8 cellular contexts compared by ENCODE assay signal in the genomic region with DNA sequence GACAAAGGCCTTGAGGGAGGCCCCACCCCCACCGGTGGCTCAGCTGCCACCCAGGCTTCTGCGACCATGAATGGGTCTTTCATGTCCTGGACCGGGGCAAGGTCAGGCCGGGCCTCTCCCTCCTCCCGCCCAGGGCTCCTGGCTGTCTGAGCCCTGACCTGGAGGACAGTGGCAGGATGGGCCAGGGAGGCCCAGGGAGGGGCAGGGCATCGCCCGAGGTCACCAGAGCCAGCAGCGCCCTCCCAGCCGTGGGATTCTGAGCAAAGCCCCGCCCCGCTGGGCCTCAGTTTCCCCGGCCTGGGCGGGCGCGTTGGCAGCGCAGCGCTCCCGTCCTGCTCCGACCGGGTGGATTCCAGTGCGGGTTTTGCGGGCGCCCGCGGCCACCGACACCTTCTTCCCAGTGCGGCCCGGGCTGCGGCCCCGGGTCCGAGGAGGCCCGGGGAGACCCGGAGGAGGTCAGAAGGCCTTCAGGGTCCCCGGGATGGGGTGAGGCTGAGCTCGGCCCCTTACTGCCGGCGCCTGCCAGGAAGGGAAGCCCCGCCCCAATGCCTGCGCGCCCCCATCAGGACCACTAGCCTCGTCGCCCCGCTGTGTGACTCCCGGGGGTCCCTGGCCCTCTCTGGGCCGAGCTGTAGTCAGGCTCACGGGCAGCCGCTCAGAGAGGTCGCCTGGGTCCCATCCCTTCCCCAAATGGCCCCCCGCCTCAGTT. TPM values are rescaled to one million over a fixed set of nuclear protein-coding genes. Genes with fewer than 3 reads are reported as not detected.
DNase-seq lines count a peak whose midpoint lies in the region; ATAC-seq and TF ChIP-seq lines count a peak whose summit lies in the region.

No MANE protein-coding gene starts in this region.

- H3K9me3 Mint-ChIP-seq in activated naive CD8-positive, alpha-beta T cell treated with anti-CD3 and anti-CD28 coated beads, Interleukin-2, amount 50 U/mL, for 24 hours = no peaks in the 10 kb centered on the region

- TF ChIP-seq CTCF in thoracic aorta (IDR thresholded peaks at IDR 0.05) = no peak

- peaks cover 18% of the 10 kb centered on the region for H3K27me3 ChIP-seq in thoracic aorta (replicated peaks; ENCODE audit: insufficient read depth)

- H3K27ac ChIP-seq in thoracic aorta = no peak overlapping the region

- peaks cover 0 to 11% of the 10 kb centered on the region in 2 donors for H3K4me1 ChIP-seq in thoracic aorta (ENCODE audit: control insufficient read depth in 1 of 2, low read depth in 2 of 2)

- peak; percentile 74 for DNase-seq in activated CD8-positive, alpha-beta memory T cell treated with anti-CD3 and anti-CD28 coated beads, Interleukin-2, amount 50 U/mL, for 48 hours
- no peak for DNase-seq in activated CD8-positive, alpha-beta memory T cell treated with anti-CD3 and anti-CD28 coated beads, Interleukin-2, amount 50 U/mL, for 4 hours
- peak; percentile 64 for DNase-seq in activated naive CD8-positive, alpha-beta T cell treated with anti-CD3 and anti-CD28 coated beads, Interleukin-2, amount 50 U/mL, for 24 hours
- DNase-seq in iPS-NIHi7 (ENCODE audit: extremely low spot score) (peak; percentile 68), thoracic aorta (ENCODE audit: low spot score) (no peak), NCI-H748 (lab: John Stamatoyannopoulos, UW; ENCODE audit: unreplicated experiment) (no peak)

- no peak overlapping the region for H3K4me3 Mint-ChIP-seq in activated naive CD8-positive, alpha-beta T cell treated with anti-CD3 and anti-CD28 coated beads, Interleukin-2, amount 50 U/mL, for 24 hours

- no peak overlapping the region for H3K27ac Mint-ChIP-seq in activated naive CD8-positive, alpha-beta T cell treated with anti-CD3 and anti-CD28 coated beads, Interleukin-2, amount 50 U/mL, for 24 hours

- ATAC-seq in activated naive CD8-positive, alpha-beta T cell treated with anti-CD3 and anti-CD28 coated beads, Interleukin-2, amount 50 U/mL, for 24 hours = no peak
- ATAC-seq in thoracic aorta (ENCODE audit: insufficient number of reproducible peaks, low FRiP score, low read depth) (no peak), HG03469 (IDR thresholded peaks at IDR 0.05; ENCODE audit: unreplicated experiment) (no peak), GM18519 (IDR thresholded peaks at IDR 0.05; ENCODE audit: low FRiP score, unreplicated experiment) (no peak)

- peaks cover 8% of the 10 kb centered on the region for H3K4me1 Mint-ChIP-seq in activated naive CD8-positive, alpha-beta T cell treated with anti-CD3 and anti-CD28 coated beads, Interleukin-2, amount 50 U/mL, for 24 hours

- H3K36me3 ChIP-seq in thoracic aorta = no peaks in the 10 kb centered on the region

- H3K27me3 Mint-ChIP-seq in activated naive CD8-positive, alpha-beta T cell treated with anti-CD3 and anti-CD28 coated beads, Interleukin-2, amount 50 U/mL, for 24 hours = peaks cover 52% of the 10 kb centered on the region

- no peaks in the 10 kb centered on the region for H3K36me3 Mint-ChIP-seq in activated naive CD8-positive, alpha-beta T cell treated with anti-CD3 and anti-CD28 coated beads, Interleukin-2, amount 50 U/mL, for 24 hours (ENCODE audit: low read depth)

- no peaks in the 10 kb centered on the region for H3K9me3 ChIP-seq in thoracic aorta

- H3K4me3 ChIP-seq in thoracic aorta = peak overlapping the region; percentile 18

RNA-seq across cellular contexts. Expression of gene SEMA6B, which starts 24.6 kb away (rescaled TPM):
- 10 to 100 TPM in 1 of 2 donors, 1 to 10 TPM in 1; 3.4 to 17.4 TPM for total RNA-seq in thoracic aorta

RNA-seq across cellular contexts. Expression of gene LRG1, which starts 44.3 kb away (rescaled TPM):
- 10 to 100 TPM in 1 of 2 donors, under 1 TPM in 1; 0.41 to 13.5 TPM for total RNA-seq in thoracic aorta

RNA-seq across cellular contexts. Expression of gene PLIN5, which starts 49.1 kb away (rescaled TPM):
- 1 to 10 TPM; 4.0 to 4.5 TPM for total RNA-seq in thoracic aorta

RNA-seq across cellular contexts. Expression of gene TNFAIP8L1, which starts 55.2 kb away (rescaled TPM):
- total RNA-seq in thoracic aorta = 1 to 10 TPM; 4.2 to 4.3 TPM

Comparison
In these comparisons a context has a peak if more than half of its experiments do, and no peak if none do; other contexts are left out.
1. DNase-seq: peak in activated CD8-positive, alpha-beta memory T cell treated with anti-CD3 and anti-CD28 coated beads, Interleukin-2, amount 50 U/mL, for 48 hours (single experiment), activated naive CD8-positive, alpha-beta T cell treated with anti-CD3 and anti-CD28 coated beads, Interleukin-2, amount 50 U/mL, for 24 hours (single experiment) and iPS-NIHi7 (single experiment); none in activated CD8-positive, alpha-beta memory T cell treated with anti-CD3 and anti-CD28 coated beads, Interleukin-2, amount 50 U/mL, for 4 hours (single experiment), thoracic aorta (single experiment) and NCI-H748 (single experiment).